Comparison of ENCODE assay signal across 24 cellular contexts in genomic region chr3:123361019-123361418, GRCh38.
DNase-seq lines count a peak whose midpoint lies in the region; ATAC-seq, FAIRE-seq and TF ChIP-seq lines count a peak whose summit lies in the region.
"Had no signal": no experiment of that assay in that cellular context is flagged by ENCODE, and none has a peak within 500 bp of the region (broad histone marks: within the 10 kb centered on the region; RNA-seq: fewer than 3 reads in every experiment).

No MANE protein-coding gene starts in this region.

- H3K9me3 Mint-ChIP-seq in neural crest cell: no peaks in the 10 kb centered on the region
- H3K9me3 Mint-ChIP-seq: activated naive CD8-positive, alpha-beta T cell treated with anti-CD3 and anti-CD28 coated beads, Interleukin-2, amount 50 U/mL, for 24 hours had no signal

- H3K4me1 Mint-ChIP-seq in neural crest cell: no peaks in the 10 kb centered on the region
- H3K4me1 Mint-ChIP-seq: activated naive CD8-positive, alpha-beta T cell treated with anti-CD3 and anti-CD28 coated beads, Interleukin-2, amount 50 U/mL, for 24 hours; B cell had no signal

- TF ChIP-seq CTCF in GM12874 (IDR thresholded peaks at IDR 0.05; ENCODE audit: insufficient read depth, low read depth, low read length) (0 out of 2 replicates have a peak, but pooled peaks have one; percentile 4), astrocyte of the cerebellum (IDR thresholded peaks at IDR 0.05; ENCODE audit: low read depth, low read length, missing control alignments) (peak; percentile 12), neural crest cell (conservative IDR thresholded peaks at IDR 0.05) (peak; percentile 21)

- TF ChIP-seq POLR2A in GM12891 (IDR thresholded peaks at IDR 0.05; ENCODE audit: low read depth, low read length): no peak

- H3K27me3 Mint-ChIP-seq in neural crest cell (ENCODE audit: low read depth): peaks cover 5% of the 10 kb centered on the region

- no peak overlapping the region for H3K4me3 Mint-ChIP-seq in neural crest cell
- H3K4me3 Mint-ChIP-seq: activated naive CD8-positive, alpha-beta T cell treated with anti-CD3 and anti-CD28 coated beads, Interleukin-2, amount 50 U/mL, for 24 hours; B cell had no signal

- no peak overlapping the region for H3K27ac Mint-ChIP-seq in neural crest cell (ENCODE audit: unreplicated experiment)
- H3K27ac Mint-ChIP-seq: activated naive CD8-positive, alpha-beta T cell treated with anti-CD3 and anti-CD28 coated beads, Interleukin-2, amount 50 U/mL, for 24 hours; B cell had no signal

- no peak overlapping the region for H3K4me3 ChIP-seq in astrocyte of the cerebellum (ENCODE audit: low read depth, low read length)
- H3K4me3 ChIP-seq: lung, suprapubic skin, vagina had no signal

- no peak for FAIRE-seq in GM12891 (lab: Jason Lieb, UNC)
- FAIRE-seq: bronchial epithelial cell, endothelial cell of umbilical vein, TTC549 had no signal

- no peak for ATAC-seq in HG02588 (IDR thresholded peaks at IDR 0.05; ENCODE audit: unreplicated experiment)
- ATAC-seq: activated naive CD8-positive, alpha-beta T cell treated with anti-CD3 and anti-CD28 coated beads, Interleukin-2, amount 50 U/mL, for 24 hours had no signal

- DNase-seq in NCI-H1694 (lab: John Stamatoyannopoulos, UW): peak; percentile 11
- no peak for DNase-seq in NCI-H1694 treated with DMSO at 0.1 percent for 48 hours (lab: John Stamatoyannopoulos, UW)
- DNase-seq in astrocyte of the cerebellum (ENCODE audit: low read depth): no peak
- no peak for DNase-seq in neural crest cell (ENCODE audit: low read depth, low spot score)
- no peak for DNase-seq in COR-L47 (lab: John Stamatoyannopoulos, UW)
- DNase-seq in GM12891 (ENCODE audit: insufficient read length, low spot score): no peak
- DNase-seq: 8988T; activated CD4-positive, alpha-beta T cell treated with anti-CD3 and anti-CD28 coated beads for 48 hours; activated naive CD8-positive, alpha-beta T cell treated with anti-CD3 and anti-CD28 coated beads, Interleukin-2, amount 50 U/mL, for 24 hours; Calu3; dermis blood vessel endothelial cell; KG1; NCI-H2029 treated with DMSO at 0.1 percent for 48 hours; NCI-H510A treated with DMSO at 0.1 percent for 48 hours; retina had no signal

- no peaks in the 10 kb centered on the region for H3K36me3 Mint-ChIP-seq in neural crest cell (ENCODE audit: low read depth)

- in situ Hi-C loops in astrocyte of the cerebellum (cut with HindIII; ENCODE audit: low sequenced_read_pairs): no loop called here

TF ChIP-seq in GM12891, 5 proteins besides CTCF, POLR2A, EP300 and RAD21:
- TF ChIP-seq SPI1 (IDR thresholded peaks at IDR 0.05; ENCODE audit: low read depth, low read length) (no peak), POU2F2 (IDR thresholded peaks at IDR 0.05; ENCODE audit: low read depth, low read length) (no peak), TAF1 (IDR thresholded peaks at IDR 0.05; ENCODE audit: low read depth, low read length) (no peak), PAX5 (IDR thresholded peaks at IDR 0.05; ENCODE audit: insufficient read depth, low read length, severe bottlenecking) (no peak), POLR2AphosphoS5 (IDR thresholded peaks at IDR 0.05; ENCODE audit: low read depth, low read length) (no peak)
TF ChIP-seq in GM12891: peak in this region for 0.
